Comparison of ENCODE assay signal across 25 cellular contexts in the genomic region with DNA sequence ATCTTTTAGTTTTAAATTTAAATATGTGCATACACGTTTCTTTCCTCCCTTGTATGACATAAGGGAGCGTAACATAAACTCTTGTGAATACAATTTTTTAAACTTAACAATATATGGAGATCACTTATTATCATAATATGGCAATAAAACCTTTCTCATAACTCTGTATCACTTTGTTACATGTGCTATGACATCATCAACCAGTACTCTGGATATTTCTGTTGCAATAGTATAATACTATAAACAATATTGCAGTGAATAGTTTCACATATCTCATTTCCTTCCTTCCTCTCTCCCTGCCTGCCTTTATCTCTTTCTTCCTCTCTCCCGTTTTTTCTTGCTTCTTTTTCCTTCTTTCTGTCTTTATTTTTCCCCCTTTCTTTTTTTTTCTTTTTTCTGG.
DNase-seq lines count a peak whose midpoint lies in the region; TF ChIP-seq lines count a peak whose summit lies in the region.
"Had no signal": no experiment of that assay in that cellular context is flagged by ENCODE, and none has a peak within 500 bp of the region (broad histone marks: within the 10 kb centered on the region; RNA-seq: fewer than 3 reads in every experiment).

No MANE protein-coding gene starts in this region.

- H3K9ac ChIP-seq in BLaER1, result no peak overlapping the region
- H3K9ac ChIP-seq: parathyroid adenoma had no signal

- TF ChIP-seq CTCF in brain (conservative IDR thresholded peaks at IDR 0.05), result no peak

- H4K20me1 ChIP-seq in BLaER1, result no peaks in the 10 kb centered on the region

- no peak overlapping the region for H3K4me2 ChIP-seq in BLaER1

- peaks cover 6% of the 10 kb centered on the region; the same call in 1 of the 2 replicates for H3K4me1 ChIP-seq in BLaER1
- H3K4me1 ChIP-seq: parathyroid adenoma, SJSA1 had no signal

- H3K4me3 Mint-ChIP-seq in brain, result no peak overlapping the region
- H3K4me3 Mint-ChIP-seq: activated CD8-positive, alpha-beta T cell treated with anti-CD3 and anti-CD28 coated beads for 36 hours; activated naive CD4-positive, alpha-beta T cell treated with anti-CD3 and anti-CD28 coated beads, Interleukin-2, amount 50 U/mL, for 24 hours; natural killer cell; T-helper 1 cell treated with Interleukin-12 subunit alpha and Interleukin-12 subunit beta and Interleukin-4 antibody, amounts not matched to agents 30 μg/mL and 1 μg/mL, for 36 hours had no signal

- no peaks in the 10 kb centered on the region for H3K36me3 ChIP-seq in BLaER1
- H3K36me3 ChIP-seq: right atrium auricular region, SJSA1 had no signal

- peaks cover 36% of the 10 kb centered on the region for H3K4me1 Mint-ChIP-seq in brain
- H3K4me1 Mint-ChIP-seq: activated naive CD4-positive, alpha-beta T cell treated with anti-CD3 and anti-CD28 coated beads, Interleukin-2, amount 50 U/mL, for 24 hours; natural killer cell had no signal

- H3K27ac Mint-ChIP-seq in brain, result peak overlapping the region in 4 of 5 experiments; percentile 15 to 90 (median 27)
- H3K27ac Mint-ChIP-seq: activated CD8-positive, alpha-beta T cell treated with anti-CD3 and anti-CD28 coated beads for 36 hours; activated naive CD4-positive, alpha-beta T cell treated with anti-CD3 and anti-CD28 coated beads, Interleukin-2, amount 50 U/mL, for 24 hours; activated T-helper 2 cell treated with anti-CD3 and anti-CD28 coated beads, Interferon-gamma antibody, Interleukin-2, Interleukin-4, amounts not matched to agents 10 μg/mL and 5 μg/mL and 100 μg/mL, durations not matched to agents 14 hours and 24 hours and 36 hours; natural killer cell; T-helper 1 cell treated with Interleukin-12 subunit alpha and Interleukin-12 subunit beta and Interleukin-4 antibody, amounts not matched to agents 30 μg/mL and 1 μg/mL, for 36 hours had no signal

- no peaks in the 10 kb centered on the region for H3K27me3 ChIP-seq in BLaER1
- H3K27me3 ChIP-seq: right atrium auricular region, SJSA1 had no signal

- peak overlapping the region; percentile 22; the same call in 1 of the 2 replicates for H3K27ac ChIP-seq in BLaER1
- H3K27ac ChIP-seq: C4-2B, parathyroid adenoma, right atrium auricular region, SJSA1 had no signal

- peaks cover 11% of the 10 kb centered on the region; the same call in 1 of the 2 replicates for H3K9me3 ChIP-seq in BLaER1
- H3K9me3 ChIP-seq: right atrium auricular region, SJSA1 had no signal

- DNase-seq in MV-4-11 (lab: John Stamatoyannopoulos, UW) (peak; percentile 36), iris pigment epithelial cell (ENCODE audit: low read depth) (peak; percentile 60), SHP77 (lab: John Stamatoyannopoulos, UW) (no peak), HPDE6-E6E7 (ENCODE audit: extremely low spot score) (no peak), CD1c-positive myeloid dendritic cell (ENCODE audit: extremely low spot score) (no peak), DMS53 treated with DMSO at 0.1 percent for 48 hours (lab: John Stamatoyannopoulos, UW; ENCODE audit: unreplicated experiment) (no peak)
- DNase-seq: activated CD8-positive, alpha-beta T cell treated with anti-CD3 and anti-CD28 coated beads for 36 hours; anterior cingulate cortex; central memory CD4-positive, alpha-beta T cell; DND-41; HCEC 1CT; natural killer cell; NCI-H1105; NCI-H1930; NCI-H526; stimulated activated CD4-positive, alpha-beta T cell treated with anti-CD3 and anti-CD28 coated beads, Interleukin-4, amount 100 ng/mL, for 1 hour had no signal

- no peaks in the 10 kb centered on the region for H3K36me3 Mint-ChIP-seq in brain

- no peak overlapping the region for H3K4me3 ChIP-seq in BLaER1
- H3K4me3 ChIP-seq: right atrium auricular region, SJSA1 had no signal

- peaks cover 3% of the 10 kb centered on the region for H3K27me3 Mint-ChIP-seq in brain
- H3K27me3 Mint-ChIP-seq: activated CD8-positive, alpha-beta T cell treated with anti-CD3 and anti-CD28 coated beads for 36 hours; activated naive CD4-positive, alpha-beta T cell treated with anti-CD3 and anti-CD28 coated beads, Interleukin-2, amount 50 U/mL, for 24 hours had no signal

- peaks cover 6 to 29% (median 12%) of the 10 kb centered on the region in 5 experiments for H3K9me3 Mint-ChIP-seq in brain

Comparison
In these comparisons a context has a peak if more than half of its experiments do, and no peak if none do; other contexts are left out.
1. DNase-seq: peak in MV-4-11 (single experiment) and iris pigment epithelial cell (single experiment); none in SHP77 (0 of 2), HPDE6-E6E7 (single experiment), CD1c-positive myeloid dendritic cell (single experiment) and DMS53 treated with DMSO at 0.1 percent for 48 hours (single experiment).